8 cellular contexts compared by ENCODE assay signal in genomic region chr9:36903541-36904435, GRCh38.
DNase-seq lines count a peak whose midpoint lies in the region; ATAC-seq, FAIRE-seq and TF ChIP-seq lines count a peak whose summit lies in the region.

No MANE protein-coding gene starts in this region.

- in situ Hi-C loops in GM13977 (cut with MboI; ENCODE audit: low pct_unique_long_range_greater_than_20kb, low sequenced_read_pairs, unreplicated experiment), result no loop called here

- FAIRE-seq in D721Med (lab: Jason Lieb, UNC), result no peak

- POLR2A ChIA-PET in activated CD4-positive, alpha-beta memory T cell treated with anti-CD3 and anti-CD28 coated beads for 36 hours (lab: Charles Lee), result interaction anchor here (0.6 to 0.7 kb wide), 2 partner anchors 82 to 442 kb away, joined by 3 to 6 read pairs; no protein-coding TSS in a partner anchor

- intact Hi-C loops in activated CD4-positive, alpha-beta memory T cell treated with anti-CD3 and anti-CD28 coated beads for 36 hours (cut with micrococcal nuclease), result no loop called here

- peak; percentile 52 for ATAC-seq in HG03175 (IDR thresholded peaks at IDR 0.05; ENCODE audit: unreplicated experiment)

- no peak for TF ChIP-seq CTCF in D721Med (IDR thresholded peaks at IDR 0.05; ENCODE audit: insufficient read depth, missing control alignments)
- no peak for TF ChIP-seq CTCF in GM13977 (IDR thresholded peaks at IDR 0.05; ENCODE audit: extremely low read depth, insufficient read depth, missing control alignments)

- H3K27ac Mint-ChIP-seq in activated CD4-positive, alpha-beta memory T cell treated with anti-CD3 and anti-CD28 coated beads for 36 hours, result no peak overlapping the region

- DNase-seq in DMS 273 (lab: John Stamatoyannopoulos, UW; ENCODE audit: unreplicated experiment), result peak; percentile 26
- DNase-seq in DMS 273 treated with DMSO at 0.1 percent for 48 hours (lab: John Stamatoyannopoulos, UW), result no peak
- DNase-seq in activated CD4-positive, alpha-beta memory T cell treated with anti-CD3 and anti-CD28 coated beads for 36 hours, result peak; percentile 68
- peak; percentile 67 for DNase-seq in mesenteric fat pad (ENCODE audit: low spot score)
- no peak for DNase-seq in D721Med (ENCODE audit: insufficient read length, low spot score)
- no peak for DNase-seq in occipital lobe (lab: John Stamatoyannopoulos, UW)
- DNase-seq in GM13977 (ENCODE audit: low spot score), result no peak

- no peaks in the 10 kb centered on the region for H3K9me3 Mint-ChIP-seq in activated CD4-positive, alpha-beta memory T cell treated with anti-CD3 and anti-CD28 coated beads for 36 hours

- CTCF ChIA-PET in activated CD4-positive, alpha-beta memory T cell treated with anti-CD3 and anti-CD28 coated beads for 36 hours (lab: Charles Lee), result interaction anchor here (0.6 to 1.4 kb wide), 3 partner anchors 31 to 71 kb away, joined by 3 to 7 read pairs (median 3); no protein-coding TSS in a partner anchor

- no peaks in the 10 kb centered on the region for H3K36me3 Mint-ChIP-seq in activated CD4-positive, alpha-beta memory T cell treated with anti-CD3 and anti-CD28 coated beads for 36 hours

- H3K4me1 Mint-ChIP-seq in activated CD4-positive, alpha-beta memory T cell treated with anti-CD3 and anti-CD28 coated beads for 36 hours (ENCODE audit: low read depth), result no peaks in the 10 kb centered on the region

- peaks cover 28% of the 10 kb centered on the region for H3K27me3 Mint-ChIP-seq in activated CD4-positive, alpha-beta memory T cell treated with anti-CD3 and anti-CD28 coated beads for 36 hours

- H3K4me3 Mint-ChIP-seq in activated CD4-positive, alpha-beta memory T cell treated with anti-CD3 and anti-CD28 coated beads for 36 hours, result no peak overlapping the region

Comparison
In these comparisons a context has a peak if more than half of its experiments do, and no peak if none do; other contexts are left out.
1. DNase-seq: peak in DMS 273 (single experiment), activated CD4-positive, alpha-beta memory T cell treated with anti-CD3 and anti-CD28 coated beads for 36 hours (single experiment) and mesenteric fat pad (single experiment); none in DMS 273 treated with DMSO at 0.1 percent for 48 hours (single experiment), D721Med (single experiment), occipital lobe (single experiment) and GM13977 (single experiment).